ENCODE assay signal across 9 cellular contexts in genomic region chr11:64759131-64759721, GRCh38. TPM values are rescaled to one million over a fixed set of nuclear protein-coding genes. Genes with fewer than 3 reads are reported as not detected.
DNase-seq lines count a peak whose midpoint lies in the region; ATAC-seq and TF ChIP-seq lines count a peak whose summit lies in the region.
"Had no signal": no experiment of that assay in that cellular context is flagged by ENCODE, and none has a peak within 500 bp of the region (broad histone marks: within the 10 kb centered on the region; RNA-seq: fewer than 3 reads in every experiment).

No MANE protein-coding gene starts in this region.

- no peaks in the 10 kb centered on the region for H3K27me3 Mint-ChIP-seq in activated T-helper 2 cell treated with anti-CD3 and anti-CD28 coated beads, Interferon-gamma antibody, Interleukin-2, Interleukin-4, amounts not matched to agents 10 μg/mL and 5 μg/mL and 100 μg/mL, durations not matched to agents 14 hours and 24 hours and 36 hours (ENCODE audit: low read depth)

- H3K27ac ChIP-seq in cardiac muscle cell (peak overlapping the region; percentile 90), sigmoid colon (peak overlapping the region; percentile 81 to 88 (median 84))

- ATAC-seq in HG03095 (IDR thresholded peaks at IDR 0.05; ENCODE audit: unreplicated experiment) (no peak), HG02678 (IDR thresholded peaks at IDR 0.05; ENCODE audit: unreplicated experiment) (no peak)

- H3K27ac Mint-ChIP-seq in activated T-helper 2 cell treated with anti-CD3 and anti-CD28 coated beads, Interferon-gamma antibody, Interleukin-2, Interleukin-4, amounts not matched to agents 10 μg/mL and 5 μg/mL and 100 μg/mL, durations not matched to agents 14 hours and 24 hours and 36 hours: no peak overlapping the region

- H3K9me3 ChIP-seq in cardiac muscle cell (ENCODE audit: low read depth): no peaks in the 10 kb centered on the region
- H3K9me3 ChIP-seq in sigmoid colon: no peaks in the 10 kb centered on the region

- intact Hi-C loops in sigmoid colon (cut with DNase I): no loop called here
- intact Hi-C loops in activated T-helper 2 cell treated with anti-CD3 and anti-CD28 coated beads, Interferon-gamma antibody, Interleukin-2, Interleukin-4, amounts not matched to agents 10 μg/mL and 5 μg/mL and 100 μg/mL, durations not matched to agents 14 hours and 24 hours and 36 hours (cut with micrococcal nuclease): no loop called here

- H3K4me1 ChIP-seq in cardiac muscle cell (ENCODE audit: low read depth) (peaks cover 42% of the 10 kb centered on the region), sigmoid colon (peaks cover 0 to 62% (median 61%) of the 10 kb centered on the region in 4 donors)

- WGBS in sigmoid colon, 2 donors: 76 to 78% methylated on average over 21 of the region's 21 CpGs

- peaks cover 32% of the 10 kb centered on the region for H3K4me1 Mint-ChIP-seq in activated T-helper 2 cell treated with anti-CD3 and anti-CD28 coated beads, Interferon-gamma antibody, Interleukin-2, Interleukin-4, amounts not matched to agents 10 μg/mL and 5 μg/mL and 100 μg/mL, durations not matched to agents 14 hours and 24 hours and 36 hours (ENCODE audit: low read depth)

- H3K9me3 Mint-ChIP-seq in activated T-helper 2 cell treated with anti-CD3 and anti-CD28 coated beads, Interferon-gamma antibody, Interleukin-2, Interleukin-4, amounts not matched to agents 10 μg/mL and 5 μg/mL and 100 μg/mL, durations not matched to agents 14 hours and 24 hours and 36 hours: no peaks in the 10 kb centered on the region

- TF ChIP-seq CTCF in cardiac muscle cell (IDR thresholded peaks at IDR 0.05; ENCODE audit: low read depth, low read length) (no peak), sigmoid colon (IDR thresholded peaks at IDR 0.05) (no peak)

- no peaks in the 10 kb centered on the region for H3K27me3 ChIP-seq in cardiac muscle cell
- no peaks in the 10 kb centered on the region for H3K27me3 ChIP-seq in sigmoid colon

- peaks cover 30% of the 10 kb centered on the region for H3K36me3 Mint-ChIP-seq in activated T-helper 2 cell treated with anti-CD3 and anti-CD28 coated beads, Interferon-gamma antibody, Interleukin-2, Interleukin-4, amounts not matched to agents 10 μg/mL and 5 μg/mL and 100 μg/mL, durations not matched to agents 14 hours and 24 hours and 36 hours (ENCODE audit: low read depth)

- no peak for TF ChIP-seq POLR2A in sigmoid colon (IDR thresholded peaks at IDR 0.05)

- H3K4me3 Mint-ChIP-seq in activated T-helper 2 cell treated with anti-CD3 and anti-CD28 coated beads, Interferon-gamma antibody, Interleukin-2, Interleukin-4, amounts not matched to agents 10 μg/mL and 5 μg/mL and 100 μg/mL, durations not matched to agents 14 hours and 24 hours and 36 hours (ENCODE audit: low read depth): no peak overlapping the region

- peaks cover 5% of the 10 kb centered on the region for H3K36me3 ChIP-seq in cardiac muscle cell
- H3K36me3 ChIP-seq in sigmoid colon: peaks cover 0 to 21% (median 12%) of the 10 kb centered on the region in 4 donors

- H3K4me3 ChIP-seq in cardiac muscle cell (peak overlapping the region; percentile 25), sigmoid colon (peak overlapping the region; percentile 0 to 49 (median 41))

- TF ChIP-seq EP300 in sigmoid colon (IDR thresholded peaks at IDR 0.05): no peak

- DNase-seq in SK-N-DZ (ENCODE audit: low spot score) (peak; percentile 59), cardiac muscle cell (ENCODE audit: low read depth in 1 of 2, low spot score in 1 of 2) (peak in 1 of 2 donors; percentile 85), sigmoid colon (peak; percentile 75)
- DNase-seq in activated T-helper 2 cell treated with anti-CD3 and anti-CD28 coated beads, Interferon-gamma antibody, Interleukin-2, Interleukin-4, amounts not matched to agents 10 μg/mL and 5 μg/mL and 100 μg/mL, durations not matched to agents 14 hours and 24 hours and 36 hours (ENCODE audit: low spot score): no peak
- DNase-seq: activated CD4-positive, alpha-beta T cell treated with anti-CD3 and anti-CD28 coated beads, Interleukin-2, amount 50 U/mL, for 48 hours; NCI-H524 treated with DMSO at 0.1 percent for 48 hours had no signal

RNA-seq across cellular contexts. Expression of gene PYGM, which starts 0.5 kb away (rescaled TPM):
- polyA plus RNA-seq in SK-N-DZ (2014; cell fraction: cytosol; rRNA removed): 9.8 and 11.6 TPM in 2 replicates
- polyA plus RNA-seq in SK-N-DZ (2014; cell fraction: nucleus; rRNA removed): 7.5 and 9.4 TPM in 2 replicates
- total RNA-seq in cardiac muscle cell: 246 and 281 TPM in 2 replicates
- 244 and 260 TPM in 2 replicates for polyA plus RNA-seq in cardiac muscle cell
- 10 to 100 TPM; 10.5 to 42.1 (median 27.1) TPM for total RNA-seq in sigmoid colon
- 1 to 10 TPM in 2 of 3 donors, under 1 TPM in 1; 0.23 to 2.1 (median 1.8) TPM for polyA plus RNA-seq in sigmoid colon
- 1.9 and 2.0 TPM in 2 replicates for total RNA-seq in activated T-helper 2 cell treated with anti-CD3 and anti-CD28 coated beads, Interferon-gamma antibody, Interleukin-2, Interleukin-4, amounts not matched to agents 10 μg/mL and 5 μg/mL and 100 μg/mL, durations not matched to agents 14 hours and 24 hours and 36 hours

RNA-seq across cellular contexts. Expression of gene RASGRP2, which starts 15.3 kb away (rescaled TPM):
- 10.4 and 13.9 TPM in 2 replicates for polyA plus RNA-seq in SK-N-DZ (2014; cell fraction: cytosol; rRNA removed)
- polyA plus RNA-seq in SK-N-DZ (2014; cell fraction: nucleus; rRNA removed): 55.3 and 58.4 TPM in 2 replicates
- total RNA-seq in cardiac muscle cell (29.5 and 60.8 TPM in 2 replicates), sigmoid colon (10 to 100 TPM; 26.7 to 77.0 (median 27.8) TPM)
- polyA plus RNA-seq in cardiac muscle cell (60.8 and 64.0 TPM in 2 replicates), sigmoid colon (100 to 1,000 TPM in 1 of 3 donors, 1 to 10 TPM in 2; 2.1 to 101 (median 4.8) TPM)
- total RNA-seq in activated T-helper 2 cell treated with anti-CD3 and anti-CD28 coated beads, Interferon-gamma antibody, Interleukin-2, Interleukin-4, amounts not matched to agents 10 μg/mL and 5 μg/mL and 100 μg/mL, durations not matched to agents 14 hours and 24 hours and 36 hours: 19.6 and 20.9 TPM in 2 replicates

RNA-seq across cellular contexts. Expression of gene SF1, which starts 19.1 kb away (rescaled TPM):
- 143 and 178 TPM in 2 replicates for polyA plus RNA-seq in SK-N-DZ (2014; cell fraction: cytosol; rRNA removed)
- polyA plus RNA-seq in SK-N-DZ (2014; cell fraction: nucleus; rRNA removed): 181 and 258 TPM in 2 replicates
- total RNA-seq in cardiac muscle cell: 168 and 360 TPM in 2 replicates
- 143 and 233 TPM in 2 replicates for polyA plus RNA-seq in cardiac muscle cell
- total RNA-seq in sigmoid colon: 100 to 1,000 TPM; 185 to 381 (median 294) TPM
- polyA plus RNA-seq in sigmoid colon: 100 to 1,000 TPM in 1 of 3 donors, 10 to 100 TPM in 2; 36.5 to 126 (median 43.2) TPM
- 460 and 461 TPM in 2 replicates for total RNA-seq in activated T-helper 2 cell treated with anti-CD3 and anti-CD28 coated beads, Interferon-gamma antibody, Interleukin-2, Interleukin-4, amounts not matched to agents 10 μg/mL and 5 μg/mL and 100 μg/mL, durations not matched to agents 14 hours and 24 hours and 36 hours

RNA-seq across cellular contexts. Expression of gene NRXN2, which starts 36.2 kb away (rescaled TPM):
- polyA plus RNA-seq in SK-N-DZ (2014; cell fraction: cytosol; rRNA removed): 19.4 and 25.3 TPM in 2 replicates
- 14.1 and 25.9 TPM in 2 replicates for polyA plus RNA-seq in SK-N-DZ (2014; cell fraction: nucleus; rRNA removed)
- total RNA-seq in cardiac muscle cell: 1.2 and 1.4 TPM in 2 replicates
- 0.65 and 1.3 TPM in 2 replicates for polyA plus RNA-seq in cardiac muscle cell
- 10 to 100 TPM in 2 of 4 donors, 1 to 10 TPM in 2; 6.8 to 20.5 (median 13.7) TPM for total RNA-seq in sigmoid colon
- 1 to 10 TPM in 2 of 3 donors, under 1 TPM in 1; 0.23 to 4.9 (median 3.0) TPM for polyA plus RNA-seq in sigmoid colon
- total RNA-seq in activated T-helper 2 cell treated with anti-CD3 and anti-CD28 coated beads, Interferon-gamma antibody, Interleukin-2, Interleukin-4, amounts not matched to agents 10 μg/mL and 5 μg/mL and 100 μg/mL, durations not matched to agents 14 hours and 24 hours and 36 hours: 0.05 TPM in 1 of 2 replicates, not detected in the other
- total RNA-seq: pulmonary artery endothelial cell had no signal

RNA-seq across cellular contexts. Expression of gene MAP4K2, which starts 43.8 kb away (rescaled TPM):
- 12.7 and 32.3 TPM in 2 replicates for polyA plus RNA-seq in SK-N-DZ (2014; cell fraction: cytosol; rRNA removed)
- polyA plus RNA-seq in SK-N-DZ (2014; cell fraction: nucleus; rRNA removed): 62.1 and 80.6 TPM in 2 replicates
- 24.3 and 35.9 TPM in 2 replicates for total RNA-seq in cardiac muscle cell
- polyA plus RNA-seq in cardiac muscle cell: 16.1 and 31.1 TPM in 2 replicates
- 10 to 100 TPM; 11.5 to 23.5 (median 16.6) TPM for total RNA-seq in sigmoid colon
- polyA plus RNA-seq in sigmoid colon: 10 to 100 TPM in 2 of 3 donors, 1 to 10 TPM in 1; 9.0 to 19.8 (median 11.1) TPM
- 72.1 and 77.5 TPM in 2 replicates for total RNA-seq in activated T-helper 2 cell treated with anti-CD3 and anti-CD28 coated beads, Interferon-gamma antibody, Interleukin-2, Interleukin-4, amounts not matched to agents 10 μg/mL and 5 μg/mL and 100 μg/mL, durations not matched to agents 14 hours and 24 hours and 36 hours
